In the genomic region with DNA sequence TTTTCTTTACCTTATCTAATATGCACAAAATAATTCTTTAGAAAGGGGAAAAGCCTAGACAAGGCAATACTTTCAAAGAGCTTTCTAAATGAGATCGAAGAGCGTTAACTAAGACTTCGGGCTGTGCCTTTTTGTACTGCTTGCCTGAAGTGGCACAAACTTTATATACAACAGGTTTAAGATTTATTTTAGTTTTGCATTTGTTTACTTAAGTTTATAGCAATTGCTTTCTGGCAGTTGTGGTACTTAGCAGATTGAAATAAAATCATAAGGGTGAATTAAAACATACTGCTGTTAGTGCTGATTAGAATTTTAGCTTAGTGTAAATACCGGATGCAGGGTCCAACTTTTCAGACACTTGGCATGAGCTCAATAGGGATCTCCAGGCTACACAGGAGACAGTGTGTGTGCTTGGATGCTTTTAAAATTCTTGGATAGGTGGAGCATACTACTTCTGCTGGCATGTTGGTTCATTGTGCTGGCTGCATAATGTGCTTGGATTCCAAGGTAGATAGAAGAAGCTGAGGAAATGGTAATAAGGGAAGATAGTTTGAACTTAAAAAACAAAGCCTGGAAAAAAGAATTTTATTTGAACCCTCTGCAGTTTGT, we compare ENCODE assay signal across 15 cellular contexts.
DNase-seq lines count a peak whose midpoint lies in the region; ATAC-seq and TF ChIP-seq lines count a peak whose summit lies in the region.
"Had no signal": no experiment of that assay in that cellular context is flagged by ENCODE, and none has a peak within 500 bp of the region (broad histone marks: within the 10 kb centered on the region; RNA-seq: fewer than 3 reads in every experiment).

No MANE protein-coding gene starts in this region.

- no peak for TF ChIP-seq EP300 in stomach (IDR thresholded peaks at IDR 0.05)

- no peak for TF ChIP-seq POLR2A in stomach (IDR thresholded peaks at IDR 0.05)

- no peaks in the 10 kb centered on the region for H3K9me3 ChIP-seq in stomach

- no peaks in the 10 kb centered on the region for H3K27me3 ChIP-seq in stomach

- TF ChIP-seq CTCF in stomach (IDR thresholded peaks at IDR 0.05), result no peak

- ATAC-seq in left colon, result peak; percentile 79
- no peak for ATAC-seq in GM19452 (IDR thresholded peaks at IDR 0.05; ENCODE audit: unreplicated experiment)
- ATAC-seq: activated T-cell treated with anti-CD3 and anti-CD28 coated beads, Interleukin-2, amount 50 U/mL, for 72 hours; naive thymus-derived CD8-positive, alpha-beta T cell; T-cell had no signal

- WGBS in stomach, 5 donors, result 56 to 73% (median 69%) methylated on average over 4 of the region's 4 CpGs

- peak overlapping the region in 4 of 5 donors; percentile 46 to 76 (median 59) for H3K27ac ChIP-seq in stomach

- intact Hi-C loops in left colon (cut with DNase I, micrococcal nuclease) (no loop called here), stomach (cut with DNase I; ENCODE audit: low total_unique reads) (no loop called here)

- DNase-seq in NCI-H1105 treated with DMSO at 0.1 percent for 48 hours (lab: John Stamatoyannopoulos, UW) (peak; percentile 74), cerebellar cortex (ENCODE audit: low spot score) (peak; percentile 53), left colon (no peak), stomach (no peak), NCI-H2227 treated with DMSO at 0.1 percent for 48 hours (lab: John Stamatoyannopoulos, UW) (no peak), RKO (ENCODE audit: low spot score) (no peak)
- no peak for DNase-seq in stimulated activated CD4-positive, alpha-beta T cell treated with anti-CD3 and anti-CD28 coated beads, Interleukin-12 subunit alpha, Interleukin-12 subunit beta, amount 100 ng/mL, for 4 hours
- DNase-seq: activated CD4-positive, alpha-beta T cell treated with anti-CD3 and anti-CD28 coated beads for 48 hours; activated T-cell treated with anti-CD3 and anti-CD28 coated beads, Interleukin-2, amount 50 U/mL, for 72 hours; naive thymus-derived CD8-positive, alpha-beta T cell; NCI-H1930; OCI-M1; stimulated activated CD8-positive, alpha-beta memory T cell treated with anti-CD3 and anti-CD28 coated beads, Interleukin-4, amount 100 ng/mL, for 48 hours; T-cell had no signal

- H3K4me1 ChIP-seq in stomach, result peaks cover 5 to 56% (median 32%) of the 10 kb centered on the region in 4 donors

- peak overlapping the region in 2 of 4 donors; percentile 17 to 20 for H3K4me3 ChIP-seq in stomach

- H3K36me3 ChIP-seq in stomach, result no peaks in the 10 kb centered on the region

Comparison
In these comparisons a context has a peak if more than half of its experiments do, and no peak if none do; other contexts are left out.
1. DNase-seq: peak in NCI-H1105 treated with DMSO at 0.1 percent for 48 hours (single experiment) and cerebellar cortex (single experiment); none in left colon (0 of 2), stomach (single experiment), NCI-H2227 treated with DMSO at 0.1 percent for 48 hours (single experiment), stimulated activated CD4-positive, alpha-beta T cell treated with anti-CD3 and anti-CD28 coated beads, Interleukin-12 subunit alpha, Interleukin-12 subunit beta, amount 100 ng/mL, for 4 hours (single experiment) and RKO (single experiment).